ENCODE assay signal across 19 cellular contexts in genomic region chr18:3660719-3661118, GRCh38.
DNase-seq lines count a peak whose midpoint lies in the region; ATAC-seq, FAIRE-seq and TF ChIP-seq lines count a peak whose summit lies in the region.
"Had no signal": no experiment of that assay in that cellular context is flagged by ENCODE, and none has a peak within 500 bp of the region (broad histone marks: within the 10 kb centered on the region; RNA-seq: fewer than 3 reads in every experiment).

No MANE protein-coding gene starts in this region.

- in situ Hi-C loops in K562 (cut with MboI): no loop called here

- peak overlapping the region; percentile 30 for H3K4me3 Mint-ChIP-seq in T-helper 2 cell treated with Interferon-gamma antibody and Interleukin-4, amounts not matched to agents 5 μg/mL and 100 μg/mL, for 36 hours
- no peak overlapping the region for H3K4me3 Mint-ChIP-seq in stimulated activated naive B cell treated with anti-CD40 and anti-IgM and Interleukin-4, amounts not matched to agents 10 μg/mL and 1 μg/mL and 100 μg/mL, for 72 hours

- peaks cover 40 to 72% of the 10 kb centered on the region in 2 experiments for H3K4me1 ChIP-seq in K562 (replicated peaks in 1 of 2; ENCODE audit: control insufficient read depth in 2 of 2, insufficient read depth in 2 of 2, low read length in 2 of 2)

- FAIRE-seq in K562 (lab: Jason Lieb, UNC): no peak
- FAIRE-seq: small intestine had no signal

- ATAC-seq in K562 (peak; percentile 38), HG02588 (IDR thresholded peaks at IDR 0.05; ENCODE audit: unreplicated experiment) (no peak)
- ATAC-seq in stimulated activated naive B cell treated with anti-CD40 and anti-IgM and Interleukin-4, amounts not matched to agents 10 μg/mL and 1 μg/mL and 100 μg/mL, for 72 hours (replicated peaks): peak; percentile 64 to 72

- CTCF ChIA-PET in K562 (lab: Yijun Ruan, JAX; ENCODE audit: low intra/inter-chr PET ratio): no interaction called here

- peak overlapping the region; percentile 67 for H3K4me2 ChIP-seq in K562 (ENCODE audit: insufficient read depth, low read length)
- H3K4me2 ChIP-seq: SK-N-SH had no signal

- 4% methylated on average over 1 of the region's 1 CpG for WGBS in K562 (ENCODE audit: insufficient coverage, low coverage, missing lambda C conversion rate)

- no peak for TF ChIP-seq POLR2A in K562 (conservative IDR thresholded peaks at IDR 0.05)

- H3K27ac ChIP-seq in K562 (ENCODE audit: extremely low read depth, low read depth, low read length): peak overlapping the region; percentile 84
- H3K27ac ChIP-seq: cardiac muscle cell, epithelial cell of prostate had no signal

- no peak overlapping the region for H3K4me3 ChIP-seq in K562
- H3K4me3 ChIP-seq: cardiac muscle cell, lung, thoracic aorta had no signal

- H3K27ac Mint-ChIP-seq in T-helper 2 cell treated with Interferon-gamma antibody and Interleukin-4, amounts not matched to agents 5 μg/mL and 100 μg/mL, for 36 hours: peak overlapping the region; percentile 69
- H3K27ac Mint-ChIP-seq in stimulated activated naive B cell treated with anti-CD40 and anti-IgM and Interleukin-4, amounts not matched to agents 10 μg/mL and 1 μg/mL and 100 μg/mL, for 72 hours: peak overlapping the region; percentile 57

- H3K4me1 Mint-ChIP-seq in T-helper 2 cell treated with Interferon-gamma antibody and Interleukin-4, amounts not matched to agents 5 μg/mL and 100 μg/mL, for 36 hours (ENCODE audit: low read depth): peaks cover 29% of the 10 kb centered on the region
- peaks cover 18 to 34% of the 10 kb centered on the region in 2 donors for H3K4me1 Mint-ChIP-seq in stimulated activated naive B cell treated with anti-CD40 and anti-IgM and Interleukin-4, amounts not matched to agents 10 μg/mL and 1 μg/mL and 100 μg/mL, for 72 hours

- H3K36me3 Mint-ChIP-seq in T-helper 2 cell treated with Interferon-gamma antibody and Interleukin-4, amounts not matched to agents 5 μg/mL and 100 μg/mL, for 36 hours (ENCODE audit: low read depth): no peaks in the 10 kb centered on the region
- no peaks in the 10 kb centered on the region for H3K36me3 Mint-ChIP-seq in stimulated activated naive B cell treated with anti-CD40 and anti-IgM and Interleukin-4, amounts not matched to agents 10 μg/mL and 1 μg/mL and 100 μg/mL, for 72 hours

- H3K36me3 ChIP-seq in K562 (ENCODE audit: control insufficient read depth, insufficient read depth, low read length): no peaks in the 10 kb centered on the region
- H3K36me3 ChIP-seq: cardiac muscle cell, thoracic aorta had no signal

- H3K27me3 Mint-ChIP-seq in T-helper 2 cell treated with Interferon-gamma antibody and Interleukin-4, amounts not matched to agents 5 μg/mL and 100 μg/mL, for 36 hours (ENCODE audit: low read depth): no peaks in the 10 kb centered on the region
- no peaks in the 10 kb centered on the region for H3K27me3 Mint-ChIP-seq in stimulated activated naive B cell treated with anti-CD40 and anti-IgM and Interleukin-4, amounts not matched to agents 10 μg/mL and 1 μg/mL and 100 μg/mL, for 72 hours

- H3K79me2 ChIP-seq in K562 (ENCODE audit: control insufficient read depth, insufficient read depth, low read length): peaks cover 3% of the 10 kb centered on the region

- peak overlapping the region in 1 of 2 experiments; percentile 59; a peak in 3 of 4 replicates for H3K9ac ChIP-seq in K562 (ENCODE audit: insufficient read depth in 1 of 2, low read depth in 2 of 2, low read length in 2 of 2)
- H3K9ac ChIP-seq: SK-N-SH had no signal

- H3K27me3 ChIP-seq in K562 (ENCODE audit: control insufficient read depth in 2 of 2, insufficient read depth in 2 of 2, low read length in 2 of 2): no peaks in the 10 kb centered on the region
- H3K27me3 ChIP-seq: cardiac muscle cell had no signal

- no peak for TF ChIP-seq CTCF in K562 (IDR thresholded peaks at IDR 0.05 in 2 of 3, conservative IDR thresholded peaks at IDR 0.05 in 1 of 3; ENCODE audit: insufficient read depth in 2 of 3, low read depth in 1 of 3, low read length in 3 of 3)

- H3K9me3 ChIP-seq in K562 (replicated peaks; ENCODE audit: control insufficient read depth, insufficient read depth, low read depth, low read length): peaks cover 14% of the 10 kb centered on the region; the same call in 1 of the 2 replicates
- H3K9me3 ChIP-seq: SK-N-SH, thoracic aorta had no signal

- H2AFZ ChIP-seq in K562 (ENCODE audit: low read depth, low read length): peak overlapping the region; percentile 80

- no peak for DNase-seq in T-helper 2 cell treated with Interferon-gamma antibody and Interleukin-4, amounts not matched to agents 5 μg/mL and 100 μg/mL, for 36 hours (ENCODE audit: low spot score)
- DNase-seq in T-helper 2 cell (no peak), NOMO-1 treated with DMSO at 0.1 percent for 48 hours (lab: John Stamatoyannopoulos, UW; ENCODE audit: unreplicated experiment) (peak; percentile 73), K562 (ENCODE audit: extremely low read depth in 1 of 4, low spot score in 3 of 4) (peak in 1 of 4 experiments; percentile 73), iPS-NIHi7 (ENCODE audit: extremely low spot score) (no peak)
- no peak for DNase-seq in stimulated activated naive B cell treated with anti-CD40 and anti-IgM and Interleukin-4, amounts not matched to agents 10 μg/mL and 1 μg/mL and 100 μg/mL, for 72 hours
- no peak for DNase-seq in activated CD4-positive, alpha-beta T cell treated with anti-CD3 and anti-CD28 coated beads, Interleukin-2, amount 50 U/mL, for 4 hours
- DNase-seq: ACHN; activated CD4-positive, alpha-beta T cell treated with anti-CD3 and anti-CD28 coated beads, Interleukin-2, amount 50 U/mL, for 1 hour; activated gamma-delta T cell; NCI-H187 treated with DMSO at 0.1 percent for 48 hours; NCI-H748 treated with DMSO at 0.1 percent for 48 hours; SK-N-SH; small intestine had no signal

- peak; percentile 95 for TF ChIP-seq EP300 in K562 (IDR thresholded peaks at IDR 0.05; ENCODE audit: low read length)

- no peaks in the 10 kb centered on the region for H4K20me1 ChIP-seq in K562 (replicated peaks; ENCODE audit: control insufficient read depth, insufficient read depth, low read length)

- no peaks in the 10 kb centered on the region for H3K9me3 Mint-ChIP-seq in T-helper 2 cell treated with Interferon-gamma antibody and Interleukin-4, amounts not matched to agents 5 μg/mL and 100 μg/mL, for 36 hours
- no peaks in the 10 kb centered on the region for H3K9me3 Mint-ChIP-seq in stimulated activated naive B cell treated with anti-CD40 and anti-IgM and Interleukin-4, amounts not matched to agents 10 μg/mL and 1 μg/mL and 100 μg/mL, for 72 hours

- no peaks in the 10 kb centered on the region for H3K9me1 ChIP-seq in K562 (ENCODE audit: control insufficient read depth, insufficient read depth, low read length)

- BruUV-seq in K562 (replicated peaks; lab: Mats Ljungman, UMichigan): no TSS peak

- intact Hi-C loops in K562 (cut with micrococcal nuclease): loop anchor here (1.0 to 5.0 kb wide), 2 partner anchors 7 to 398 kb away; partner anchors contain the start of gene MYL12B

- POLR2A ChIA-PET in K562 (lab: Yijun Ruan, JAX): interaction anchor here (0.7 to 9.1 kb wide), 9 partner anchors 8 to 693 kb away, joined by 3 to 109 read pairs (median 7); no protein-coding TSS in a partner anchor

- no peak; a peak in 1 of 4 replicates for TF ChIP-seq RAD21 in K562 (CRISPR knock-in tag; conservative IDR thresholded peaks at IDR 0.05 in 1 of 2, IDR thresholded peaks at IDR 0.05 in 1 of 2)

TF ChIP-seq in K562, 482 proteins besides CTCF, POLR2A, EP300 and RAD21 (continues in another document):
- TF ChIP-seq NCOA2 (IDR thresholded peaks at IDR 0.05; ENCODE audit: partially characterized antibody in 2 of 2) (no peak), ARID3A (IDR thresholded peaks at IDR 0.05; ENCODE audit: borderline replicate concordance, low read depth, low read length) (peak; percentile 51; the same call in 1 of the 2 replicates), HNRNPK (IDR thresholded peaks at IDR 0.05; ENCODE audit: low read depth, low read length, poor library complexity, severe bottlenecking) (no peak), ETV1 (tag; conservative IDR thresholded peaks at IDR 0.05; ENCODE audit: low read depth) (peak; percentile 52), ZNF175 (CRISPR knock-in tag; IDR thresholded peaks at IDR 0.05; ENCODE audit: low read depth) (peak; percentile 71; the same call in 1 of the 2 replicates), TFE3 (CRISPR knock-in tag; IDR thresholded peaks at IDR 0.05) (peak; percentile 92), BRD4 (IDR thresholded peaks at IDR 0.05) (0 out of 2 replicates have a peak, but pooled peaks have one; percentile 0), ZNF668 (CRISPR knock-in tag; IDR thresholded peaks at IDR 0.05) (0 out of 2 replicates have a peak, but pooled peaks have one; percentile 22), NUFIP1 (IDR thresholded peaks at IDR 0.05; ENCODE audit: partially characterized antibody) (no peak), SAFB2 (IDR thresholded peaks at IDR 0.05; ENCODE audit: borderline replicate concordance, low read depth, low read length, severe bottlenecking) (no peak), RCOR1 (IDR thresholded peaks at IDR 0.05; ENCODE audit: borderline replicate concordance in 1 of 2, low read depth in 2 of 2, low read length in 2 of 2) (peak in 1 of 2 experiments; percentile 78; a peak in 2 of 4 replicates)
